Comparison of ENCODE assay signal across 1 cellular context in genomic region chr7:116426428-116427156, GRCh38.
TF ChIP-seq lines count a peak whose summit lies in the region.

No MANE protein-coding gene starts in this region.

TF ChIP-seq in HEK293, 187 proteins besides CTCF, POLR2A, EP300 and RAD21 (continued from another document and continues in another):
- TF ChIP-seq PRDM10 (tag by site-specific recombination; IDR thresholded peaks at IDR 0.05) (peak; percentile 19; the same call in 1 of the 2 replicates), ZNF654 (tag by site-specific recombination; IDR thresholded peaks at IDR 0.05; ENCODE audit: low read depth) (peak; percentile 20; the same call in 1 of the 2 replicates), ZNF133 (tag by site-specific recombination; IDR thresholded peaks at IDR 0.05) (no peak), ZNF792 (tag by site-specific recombination; IDR thresholded peaks at IDR 0.05) (0 out of 2 replicates have a peak, but pooled peaks have one; percentile 26), GLI4 (tag by site-specific recombination; IDR thresholded peaks at IDR 0.05) (no peak), ZFP37 (tag by site-specific recombination; IDR thresholded peaks at IDR 0.05) (peak; percentile 41; the same call in 1 of the 2 replicates), ZNF10 (tag by site-specific recombination; IDR thresholded peaks at IDR 0.05) (peak; percentile 49; the same call in 1 of the 2 replicates), ZBTB48 (tag by site-specific recombination; IDR thresholded peaks at IDR 0.05) (no peak), ZXDB (tag by site-specific recombination; IDR thresholded peaks at IDR 0.05) (peak; percentile 96), IKZF3 (tag by site-specific recombination; IDR thresholded peaks at IDR 0.05) (peak; percentile 60; the same call in 1 of the 2 replicates), ZNF140 (tag by site-specific recombination; IDR thresholded peaks at IDR 0.05) (no peak), SCRT1 (tag by site-specific recombination; IDR thresholded peaks at IDR 0.05; ENCODE audit: borderline replicate concordance) (no peak), ZNF221 (tag by site-specific recombination; IDR thresholded peaks at IDR 0.05; ENCODE audit: borderline replicate concordance) (0 out of 2 replicates have a peak, but pooled peaks have one; percentile 54), PRDM4 (tag by site-specific recombination; IDR thresholded peaks at IDR 0.05) (peak; percentile 79), ZNF138 (tag by site-specific recombination; IDR thresholded peaks at IDR 0.05; ENCODE audit: borderline replicate concordance) (no peak), ZFP69B (tag by site-specific recombination; IDR thresholded peaks at IDR 0.05) (peak; percentile 68), ZNF366 (tag by site-specific recombination; conservative IDR thresholded peaks at IDR 0.05) (peak; percentile 75), MYNN (tag by site-specific recombination; IDR thresholded peaks at IDR 0.05; ENCODE audit: borderline replicate concordance) (no peak), ZNF426 (tag by site-specific recombination; IDR thresholded peaks at IDR 0.05) (no peak), ZNF324 (tag by site-specific recombination; IDR thresholded peaks at IDR 0.05) (peak; percentile 55; the same call in 1 of the 2 replicates), ZNF394 (tag by site-specific recombination; IDR thresholded peaks at IDR 0.05; ENCODE audit: borderline replicate concordance) (no peak; the same call in 1 of the 2 replicates), ZNF580 (tag by site-specific recombination; IDR thresholded peaks at IDR 0.05) (peak; percentile 67), ZNF175 (tag by site-specific recombination; IDR thresholded peaks at IDR 0.05) (no peak), ZSCAN23 (tag by site-specific recombination; IDR thresholded peaks at IDR 0.05) (peak; percentile 88), ELK4 (IDR thresholded peaks at IDR 0.05; ENCODE audit: borderline replicate concordance, low read depth, low read length) (no peak), ZSCAN4 (tag by site-specific recombination; IDR thresholded peaks at IDR 0.05) (peak; percentile 32; the same call in 1 of the 2 replicates), ZNF692 (tag by site-specific recombination; IDR thresholded peaks at IDR 0.05) (peak; percentile 84), ZBTB17 (tag by site-specific recombination; IDR thresholded peaks at IDR 0.05) (peak; percentile 9; the same call in 1 of the 2 replicates), REPIN1 (tag by site-specific recombination; IDR thresholded peaks at IDR 0.05; ENCODE audit: low read depth) (no peak), ATF2 (tag by site-specific recombination; IDR thresholded peaks at IDR 0.05; ENCODE audit: low read depth) (peak; percentile 44; the same call in 1 of the 2 replicates), EGR2 (tag by site-specific recombination; IDR thresholded peaks at IDR 0.05; ENCODE audit: low read depth) (no peak), PRDM1 (tag by site-specific recombination; IDR thresholded peaks at IDR 0.05) (no peak), ZEB2 (tag by site-specific recombination; IDR thresholded peaks at IDR 0.05) (peak; percentile 87), ZNF488 (tag by site-specific recombination; IDR thresholded peaks at IDR 0.05) (no peak), ZNF292 (tag by site-specific recombination; IDR thresholded peaks at IDR 0.05; ENCODE audit: borderline replicate concordance, low read depth) (no peak), ZNF660 (tag by site-specific recombination; IDR thresholded peaks at IDR 0.05) (no peak; the same call in 1 of the 2 replicates), ZNF302 (tag by site-specific recombination; IDR thresholded peaks at IDR 0.05; ENCODE audit: low read depth) (peak; percentile 62; the same call in 1 of the 2 replicates), PATZ1 (tag by site-specific recombination; IDR thresholded peaks at IDR 0.05) (peak; percentile 38; the same call in 1 of the 2 replicates), GLI2 (tag by site-specific recombination; IDR thresholded peaks at IDR 0.05; ENCODE audit: borderline replicate concordance, low read depth) (peak; percentile 80), ZNF48 (tag by site-specific recombination; IDR thresholded peaks at IDR 0.05) (no peak), ZNF785 (tag by site-specific recombination; IDR thresholded peaks at IDR 0.05) (no peak), ZBTB1 (tag by site-specific recombination; IDR thresholded peaks at IDR 0.05) (peak; percentile 67; the same call in 1 of the 2 replicates), ZSCAN5A (tag by site-specific recombination; IDR thresholded peaks at IDR 0.05) (no peak), ZNF473 (tag by site-specific recombination; IDR thresholded peaks at IDR 0.05) (no peak), ZNF560 (tag by site-specific recombination; IDR thresholded peaks at IDR 0.05; ENCODE audit: borderline replicate concordance) (no peak)
